Comparison of ENCODE assay signal across 13 cellular contexts in genomic region chr7:7707756-7708310, GRCh38. TPM values are rescaled to one million over a fixed set of nuclear protein-coding genes. Genes with fewer than 3 reads are reported as not detected.
DNase-seq lines count a peak whose midpoint lies in the region; ATAC-seq and TF ChIP-seq lines count a peak whose summit lies in the region.
"Had no signal": no experiment of that assay in that cellular context is flagged by ENCODE, and none has a peak within 500 bp of the region (broad histone marks: within the 10 kb centered on the region; RNA-seq: fewer than 3 reads in every experiment).

No MANE protein-coding gene starts in this region.

- H3K4me3 ChIP-seq in epithelial cell of esophagus (ENCODE audit: low read length) (no peak overlapping the region), neuronal stem cell (ENCODE audit: low read length in 2 of 2) (no peak overlapping the region), stomach (no peak overlapping the region)
- H3K4me3 ChIP-seq: Peyer's patch, right atrium auricular region had no signal

- TF ChIP-seq POLR2A in stomach (IDR thresholded peaks at IDR 0.05), result no peak

- no CpG with 5 or more reads among the region's 5 CpGs for WGBS in neuronal stem cell (ENCODE audit: extremely low coverage in 2 of 2, insufficient read length in 2 of 2, insufficient replicate concordance in 1 of 2), 2 donors
- WGBS in stomach, 5 donors, result 77 to 83% (median 79%) methylated on average over 5 of the region's 5 CpGs

- H3K23ac ChIP-seq in neuronal stem cell (ENCODE audit: low read depth, low read length, poor library complexity), result no peak overlapping the region

- H4K91ac ChIP-seq in neuronal stem cell (ENCODE audit: low read depth, low read length, poor library complexity), result no peak overlapping the region

- H3K9me3 Mint-ChIP-seq in stimulated activated memory B cell treated with anti-CD40 and anti-IgM and Interleukin-4, amounts not matched to agents 10 μg/mL and 1 μg/mL and 100 μg/mL, for 72 hours, result no peaks in the 10 kb centered on the region
- H3K9me3 Mint-ChIP-seq: CD4-positive, CD25-positive, alpha-beta regulatory T cell had no signal

- H3K27ac Mint-ChIP-seq in stimulated activated memory B cell treated with anti-CD40 and anti-IgM and Interleukin-4, amounts not matched to agents 10 μg/mL and 1 μg/mL and 100 μg/mL, for 72 hours, result no peak overlapping the region
- H3K27ac Mint-ChIP-seq: CD4-positive, CD25-positive, alpha-beta regulatory T cell had no signal

- no peak overlapping the region for H3K9ac ChIP-seq in neuronal stem cell (ENCODE audit: low read depth, low read length, poor library complexity)

- no peaks in the 10 kb centered on the region for H3K79me1 ChIP-seq in neuronal stem cell (ENCODE audit: low read depth, low read length)

- TF ChIP-seq EP300 in stomach (IDR thresholded peaks at IDR 0.05), result no peak

- H3K36me3 Mint-ChIP-seq in stimulated activated memory B cell treated with anti-CD40 and anti-IgM and Interleukin-4, amounts not matched to agents 10 μg/mL and 1 μg/mL and 100 μg/mL, for 72 hours, result peaks cover 13% of the 10 kb centered on the region

- H2AFZ ChIP-seq in neuronal stem cell (ENCODE audit: low read length), result peak overlapping the region; percentile 56

- no peak overlapping the region for H2BK120ac ChIP-seq in neuronal stem cell (ENCODE audit: low read depth, low read length)

- peaks cover 41% of the 10 kb centered on the region for H3K4me1 Mint-ChIP-seq in stimulated activated memory B cell treated with anti-CD40 and anti-IgM and Interleukin-4, amounts not matched to agents 10 μg/mL and 1 μg/mL and 100 μg/mL, for 72 hours

- no peaks in the 10 kb centered on the region for H3K27me3 Mint-ChIP-seq in stimulated activated memory B cell treated with anti-CD40 and anti-IgM and Interleukin-4, amounts not matched to agents 10 μg/mL and 1 μg/mL and 100 μg/mL, for 72 hours
- H3K27me3 Mint-ChIP-seq: CD4-positive, CD25-positive, alpha-beta regulatory T cell had no signal

- intact Hi-C loops in stomach (cut with DNase I; ENCODE audit: low total_unique reads), result no loop called here

- no peak overlapping the region for H3K4me2 ChIP-seq in neuronal stem cell (ENCODE audit: insufficient read depth, low read length, poor library complexity, severe bottlenecking)

- H3K27me3 ChIP-seq in neuronal stem cell (ENCODE audit: control insufficient read depth in 3 of 3, insufficient read depth in 3 of 3, low read depth in 1 of 3, low read length in 3 of 3), result no peaks in the 10 kb centered on the region
- no peaks in the 10 kb centered on the region for H3K27me3 ChIP-seq in stomach
- H3K27me3 ChIP-seq: Peyer's patch, right atrium auricular region had no signal

- no peak overlapping the region for H3K4me3 Mint-ChIP-seq in stimulated activated memory B cell treated with anti-CD40 and anti-IgM and Interleukin-4, amounts not matched to agents 10 μg/mL and 1 μg/mL and 100 μg/mL, for 72 hours
- H3K4me3 Mint-ChIP-seq: CD4-positive, CD25-positive, alpha-beta regulatory T cell had no signal

- no peak overlapping the region for H4K8ac ChIP-seq in neuronal stem cell (ENCODE audit: low read depth, low read length)

- no peak for TF ChIP-seq CTCF in epithelial cell of esophagus (IDR thresholded peaks at IDR 0.05; ENCODE audit: insufficient read depth, low read depth, low read length, missing control alignments)
- no peak for TF ChIP-seq CTCF in stomach (IDR thresholded peaks at IDR 0.05)

- H2BK12ac ChIP-seq in neuronal stem cell (ENCODE audit: low read length), result no peak overlapping the region

- peaks cover 2 to 29% of the 10 kb centered on the region in 2 donors for H3K4me1 ChIP-seq in neuronal stem cell (ENCODE audit: control insufficient read depth in 2 of 2, insufficient read depth in 1 of 2, low read depth in 1 of 2, low read length in 2 of 2)
- peaks cover 0 to 50% (median 26%) of the 10 kb centered on the region in 4 donors for H3K4me1 ChIP-seq in stomach
- H3K4me1 ChIP-seq: Peyer's patch had no signal

- no peak overlapping the region for H3K4ac ChIP-seq in neuronal stem cell (ENCODE audit: low read length)

- DNase-seq in H4 (ENCODE audit: low spot score) (peak; percentile 69), NCI-H774 (lab: John Stamatoyannopoulos, UW) (peak; percentile 15), epithelial cell of esophagus (ENCODE audit: low read depth) (peak; percentile 57), neuronal stem cell (ENCODE audit: low spot score) (peak; percentile 26), stomach (no peak)
- DNase-seq: CD4-positive, CD25-positive, alpha-beta regulatory T cell; head of caudate nucleus; NCI-H187; Peyer's patch had no signal

- H2BK15ac ChIP-seq in neuronal stem cell (ENCODE audit: low read length), result no peak overlapping the region

- no peak overlapping the region for H2AK5ac ChIP-seq in neuronal stem cell (ENCODE audit: low read depth, low read length)

- ATAC-seq in stimulated activated memory B cell treated with anti-CD40 and anti-IgM and Interleukin-4, amounts not matched to agents 10 μg/mL and 1 μg/mL and 100 μg/mL, for 72 hours, result no peak
- no peak for ATAC-seq in HG03097 (IDR thresholded peaks at IDR 0.05; ENCODE audit: low FRiP score, unreplicated experiment)
- ATAC-seq in GM19351 (IDR thresholded peaks at IDR 0.05; ENCODE audit: unreplicated experiment), result no peak

- H3K27ac ChIP-seq in neuronal stem cell (replicated peaks; ENCODE audit: low read length) (no peak overlapping the region), stomach (no peak overlapping the region)
- H3K27ac ChIP-seq: Peyer's patch, right atrium auricular region had no signal

- H3K36me3 ChIP-seq in neuronal stem cell (replicated peaks in 1 of 2; ENCODE audit: control insufficient read depth in 2 of 2, insufficient read depth in 2 of 2, low read length in 2 of 2) (no peaks in the 10 kb centered on the region), stomach (no peaks in the 10 kb centered on the region)
- H3K36me3 ChIP-seq: Peyer's patch, right atrium auricular region had no signal

- H3K18ac ChIP-seq in neuronal stem cell (ENCODE audit: low read length), result no peak overlapping the region

- no peak overlapping the region for H3K14ac ChIP-seq in neuronal stem cell (ENCODE audit: low read length)

- H3K9me3 ChIP-seq in neuronal stem cell (replicated peaks in 1 of 2; ENCODE audit: control insufficient read depth in 2 of 2, insufficient read depth in 1 of 2, low read depth in 1 of 2, low read length in 2 of 2) (no peaks in the 10 kb centered on the region), stomach (no peaks in the 10 kb centered on the region)
- H3K9me3 ChIP-seq: Peyer's patch, right atrium auricular region had no signal

- H2BK5ac ChIP-seq in neuronal stem cell (ENCODE audit: low read length), result no peak overlapping the region

RNA-seq across cellular contexts. Expression of gene RPA3, which starts 10.6 kb away (rescaled TPM):
- total RNA-seq in H4 (2014; rRNA removed; shearing (Covaris generic)), result 228 and 233 TPM in 2 replicates
- 95.3 TPM for polyA plus RNA-seq in neuronal stem cell (2013, experiment 1 of 2)
- 101 TPM for polyA plus RNA-seq in neuronal stem cell (2013, experiment 2 of 2)
- total RNA-seq in stomach, result 10 to 100 TPM in 3 of 5 donors, 1 to 10 TPM in 1, not detected in 1; 6.7 to 44.9 (median 20.8) TPM
- 10 to 100 TPM; 28.7 to 39.1 (median 33.0) TPM for polyA plus RNA-seq in stomach
